ENCODE assay signal across 9 cellular contexts in the genomic region with DNA sequence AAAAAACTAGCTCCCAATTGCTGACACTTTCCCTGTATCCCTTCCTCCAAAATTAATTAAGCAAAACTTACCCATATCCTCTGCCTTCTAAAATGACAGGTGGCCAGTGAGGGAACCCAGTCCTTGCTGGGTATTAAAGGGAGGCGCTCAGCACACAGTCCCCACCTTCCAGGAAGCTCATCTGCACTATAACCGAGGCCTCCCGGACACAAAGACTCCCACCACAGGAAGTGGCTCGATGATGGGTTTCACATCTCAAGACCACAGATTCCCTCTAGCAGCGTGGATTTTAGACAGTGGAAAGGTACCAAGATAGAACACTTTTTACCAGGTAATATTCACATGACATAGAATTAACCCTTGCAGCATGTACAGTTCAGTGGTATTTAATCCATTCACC.
DNase-seq lines count a peak whose midpoint lies in the region; ATAC-seq and TF ChIP-seq lines count a peak whose summit lies in the region.
"Had no signal": no experiment of that assay in that cellular context is flagged by ENCODE, and none has a peak within 500 bp of the region (broad histone marks: within the 10 kb centered on the region; RNA-seq: fewer than 3 reads in every experiment).

No MANE protein-coding gene starts in this region.

- H3K4me2 ChIP-seq in PC-9 = peak overlapping the region; percentile 25; the same call in 1 of the 2 replicates

- H3K27ac ChIP-seq in PC-9 (no peak overlapping the region), left ventricle myocardium inferior (replicated peaks) (peak overlapping the region; percentile 84)

- in situ Hi-C loops in GM13976 (cut with MboI; ENCODE audit: low sequenced_read_pairs, unreplicated experiment) = no loop called here

- 0 out of 2 replicates have a peak, but pooled peaks cover 4% of the 10 kb centered on the region for H3K4me1 ChIP-seq in PC-9 (replicated peaks; ENCODE audit: insufficient read depth)
- H3K4me1 ChIP-seq in left ventricle myocardium inferior = peaks cover 39% of the 10 kb centered on the region

- TF ChIP-seq CTCF in GM13976 (IDR thresholded peaks at IDR 0.05; ENCODE audit: borderline replicate concordance, control extremely low read depth, extremely low read depth, insufficient read depth, missing control alignments) (no peak), PC-9 (conservative IDR thresholded peaks at IDR 0.05) (no peak), left ventricle myocardium inferior (IDR thresholded peaks at IDR 0.05; ENCODE audit: borderline replicate concordance) (no peak)

- ATAC-seq in GM21825 (IDR thresholded peaks at IDR 0.05; ENCODE audit: unreplicated experiment) = peak; percentile 64
- ATAC-seq in GM21786 (IDR thresholded peaks at IDR 0.05; ENCODE audit: unreplicated experiment) = no peak

- DNase-seq in GM13976 (ENCODE audit: low spot score) = peak; percentile 58
- DNase-seq in PC-9 = no peak
- no peak for DNase-seq in left ventricle myocardium inferior
- no peak for DNase-seq in SHP77 treated with DMSO at 0.1 percent for 48 hours (lab: John Stamatoyannopoulos, UW)
- DNase-seq in H7 = no peak
- DNase-seq: esophagus squamous epithelium, retina had no signal

- no TSS peak for BruUV-seq in PC-9 (replicated peaks; lab: Mats Ljungman, UMichigan)

- H3K27me3 ChIP-seq in PC-9 (ENCODE audit: insufficient read depth, low read depth) (no peaks in the 10 kb centered on the region), left ventricle myocardium inferior (ENCODE audit: low read depth) (no peaks in the 10 kb centered on the region), H7 (ENCODE audit: control insufficient read depth, insufficient read depth, low read length) (no peaks in the 10 kb centered on the region)

- H3F3A ChIP-seq in PC-9 (ENCODE audit: insufficient read depth, low read depth) = no peaks in the 10 kb centered on the region; the same call in 1 of the 2 replicates

- intact Hi-C loops in PC-9 (cut with micrococcal nuclease; ENCODE audit: unreplicated experiment) = no loop called here
- intact Hi-C loops in left ventricle myocardium inferior (cut with micrococcal nuclease) = no loop called here

- H2AFZ ChIP-seq in PC-9 = no peak overlapping the region

- H4K20me1 ChIP-seq in PC-9 (ENCODE audit: insufficient read depth) = no peaks in the 10 kb centered on the region

- no peaks in the 10 kb centered on the region for H3K79me2 ChIP-seq in PC-9 (ENCODE audit: low read depth)

- H3K9me3 ChIP-seq in PC-9 (ENCODE audit: insufficient read depth, low read depth) (no peaks in the 10 kb centered on the region), left ventricle myocardium inferior (replicated peaks) (peaks cover 21% of the 10 kb centered on the region)

- no peaks in the 10 kb centered on the region for H3K9me2 ChIP-seq in PC-9 (ENCODE audit: insufficient read depth)

- POLR2A ChIA-PET in PC-9 (lab: Charles Lee; ENCODE audit: unreplicated experiment) = no interaction called here

- H3K36me3 ChIP-seq in PC-9 (ENCODE audit: low read depth) (no peaks in the 10 kb centered on the region), left ventricle myocardium inferior (no peaks in the 10 kb centered on the region), H7 (replicated peaks; ENCODE audit: control insufficient read depth, insufficient read depth, low read length) (no peaks in the 10 kb centered on the region)
- H3K36me3 ChIP-seq: esophagus squamous epithelium had no signal

- H3K4me3 ChIP-seq in PC-9 = no peak overlapping the region
- H3K4me3 ChIP-seq in left ventricle myocardium inferior = no peak overlapping the region
- H3K4me3 ChIP-seq in H7 (ENCODE audit: insufficient read depth, low read depth, low read length) = no peak overlapping the region
- H3K4me3 ChIP-seq: esophagus squamous epithelium had no signal

- CTCF ChIA-PET in PC-9 (lab: Charles Lee) = no interaction called here
